In genomic region chrX:13404364-13404763, GRCh38 we compare ENCODE assay signal across 17 cellular contexts.
DNase-seq lines count a peak whose midpoint lies in the region; ATAC-seq and TF ChIP-seq lines count a peak whose summit lies in the region.
"Had no signal": no experiment of that assay in that cellular context is flagged by ENCODE, and none has a peak within 500 bp of the region (broad histone marks: within the 10 kb centered on the region; RNA-seq: fewer than 3 reads in every experiment).

No MANE protein-coding gene starts in this region.

- H3K79me2 ChIP-seq in SK-N-SH (ENCODE audit: insufficient read depth), result no peaks in the 10 kb centered on the region
- H3K79me2 ChIP-seq in neural progenitor cell (ENCODE audit: low read depth), result no peaks in the 10 kb centered on the region
- H3K79me2 ChIP-seq in mammary epithelial cell (ENCODE audit: insufficient read depth, low read length), result no peaks in the 10 kb centered on the region

- POLR2A ChIA-PET in SK-N-SH (lab: Yijun Ruan, JAX), result no interaction called here

- WGBS in SK-N-SH (ENCODE audit: low lambda C conversion rate), result 60% methylated on average over 1 of the region's 6 CpGs
- WGBS in endodermal cell (ENCODE audit: insufficient coverage in 1 of 2, insufficient read length in 1 of 2), 2 experiments, result 89 to 93% methylated on average over 2 to 5 of the region's 6 CpGs
- 86% methylated on average over 6 of the region's 6 CpGs for WGBS in mammary epithelial cell (ENCODE audit: low coverage, missing lambda C conversion rate)

- no peaks in the 10 kb centered on the region for H3K9me2 ChIP-seq in SK-N-SH

- TF ChIP-seq CTCF in SK-N-SH (IDR thresholded peaks at IDR 0.05) (no peak), endodermal cell (conservative IDR thresholded peaks at IDR 0.05) (no peak), neural progenitor cell (IDR thresholded peaks at IDR 0.05) (no peak), mammary epithelial cell (conservative IDR thresholded peaks at IDR 0.05 in 1 of 2, IDR thresholded peaks at IDR 0.05 in 1 of 2; ENCODE audit: extremely low read depth in 1 of 2, insufficient read depth in 1 of 2, low read depth in 1 of 2, low read length in 2 of 2) (no peak)

- H4K20me1 ChIP-seq in SK-N-SH (ENCODE audit: insufficient read depth) (no peaks in the 10 kb centered on the region), neural progenitor cell (ENCODE audit: low read depth) (no peaks in the 10 kb centered on the region), mammary epithelial cell (ENCODE audit: insufficient read depth, low read length) (no peaks in the 10 kb centered on the region)
- H4K20me1 ChIP-seq: BLaER1 had no signal

- H3K27ac ChIP-seq in SK-N-SH (ENCODE audit: low read depth in 2 of 2, low read length in 1 of 2) (no peak overlapping the region), endodermal cell (ENCODE audit: low read depth, low read length) (no peak overlapping the region), neural progenitor cell (no peak overlapping the region), mammary epithelial cell (ENCODE audit: insufficient read depth, low read depth, low read length) (no peak overlapping the region), SJCRH30 (no peak overlapping the region)
- H3K27ac ChIP-seq: 22Rv1, BLaER1, HL-60 had no signal

- H3F3A ChIP-seq in SK-N-SH (replicated peaks; ENCODE audit: insufficient read depth) (peaks cover 5% of the 10 kb centered on the region), neural progenitor cell (ENCODE audit: low read depth) (no peaks in the 10 kb centered on the region)

- H3K27me3 Mint-ChIP-seq in endodermal cell (ENCODE audit: insufficient read depth) (no peaks in the 10 kb centered on the region), neural progenitor cell (ENCODE audit: insufficient read depth, low read depth) (peaks cover 4% of the 10 kb centered on the region)
- H3K27me3 Mint-ChIP-seq: CD4-positive, alpha-beta memory T cell had no signal

- H3K9ac ChIP-seq in SK-N-SH (no peak overlapping the region; the same call in 1 of the 2 replicates), endodermal cell (ENCODE audit: extremely low read depth, low read length, poor library complexity, severe bottlenecking) (no peak overlapping the region), neural progenitor cell (no peak overlapping the region), mammary epithelial cell (ENCODE audit: insufficient read depth, low read length) (no peak overlapping the region)
- H3K9ac ChIP-seq: BLaER1 had no signal

- no peak for DNase-seq in SK-N-SH
- peak; percentile 60 for DNase-seq in endodermal cell
- peak; percentile 53 for DNase-seq in neural progenitor cell (ENCODE audit: low spot score)
- no peak for DNase-seq in mammary epithelial cell
- DNase-seq in SJCRH30, result no peak
- DNase-seq: CD4-positive, alpha-beta memory T cell; DMS53; DND-41; EL had no signal

- H2AFZ ChIP-seq in SK-N-SH (ENCODE audit: low read depth) (no peak overlapping the region), neural progenitor cell (replicated peaks) (peak overlapping the region; percentile 94), mammary epithelial cell (ENCODE audit: low read depth, low read length) (no peak overlapping the region)

- in situ Hi-C loops in mammary epithelial cell (cut with MboI; ENCODE audit: low sequenced_read_pairs in 2 of 2), result no loop called here

- no peak overlapping the region for H3K4me2 ChIP-seq in SK-N-SH
- peak overlapping the region; percentile 31 for H3K4me2 ChIP-seq in neural progenitor cell
- no peak overlapping the region for H3K4me2 ChIP-seq in mammary epithelial cell (ENCODE audit: insufficient read depth, low read depth, low read length)
- H3K4me2 ChIP-seq: A549, BLaER1 had no signal

- H3K9me3 Mint-ChIP-seq in endodermal cell (peaks cover 60% of the 10 kb centered on the region), neural progenitor cell (peaks cover 20% of the 10 kb centered on the region)

- CTCF ChIA-PET in SK-N-SH (lab: Yijun Ruan, JAX) (no interaction called here), mammary epithelial cell (lab: Charles Lee; ENCODE audit: low non-redundant PET) (no interaction called here)

- intact Hi-C loops in mammary epithelial cell (cut with micrococcal nuclease), result no loop called here

- no peak for TF ChIP-seq RAD21 in SK-N-SH (IDR thresholded peaks at IDR 0.05; ENCODE audit: low read length)

- H3K36me3 Mint-ChIP-seq in endodermal cell (ENCODE audit: low read depth) (no peaks in the 10 kb centered on the region), neural progenitor cell (no peaks in the 10 kb centered on the region)
- H3K36me3 Mint-ChIP-seq: CD14-positive monocyte had no signal

- no peak overlapping the region for H3K4me3 ChIP-seq in SK-N-SH (ENCODE audit: low read depth in 2 of 2, low read length in 1 of 2)
- no peak overlapping the region for H3K4me3 ChIP-seq in endodermal cell (ENCODE audit: low read length)
- H3K4me3 ChIP-seq in neural progenitor cell, result no peak overlapping the region
- H3K4me3 ChIP-seq in mammary epithelial cell (replicated peaks in 1 of 3; ENCODE audit: insufficient read depth in 1 of 3, low read depth in 2 of 3, low read length in 3 of 3), result no peak overlapping the region
- H3K4me3 ChIP-seq in SJCRH30, result no peak overlapping the region
- H3K4me3 ChIP-seq: A549, BLaER1, HAP-1 had no signal

- ATAC-seq in SK-N-SH treated with all-trans-retinoic acid at 6 μM for 48 hours (peak; percentile 59), HG02571 (IDR thresholded peaks at IDR 0.05; ENCODE audit: unreplicated experiment) (no peak)
- ATAC-seq: A549 had no signal

- H3K4me3 Mint-ChIP-seq in endodermal cell (no peak overlapping the region), neural progenitor cell (no peak overlapping the region)
- H3K4me3 Mint-ChIP-seq: CD14-positive monocyte; CD4-positive, alpha-beta memory T cell had no signal

- no peaks in the 10 kb centered on the region; a peak in 1 of 4 replicates for H3K4me1 ChIP-seq in SK-N-SH (ENCODE audit: control insufficient read depth in 1 of 2, insufficient read depth in 2 of 2, low read depth in 1 of 2, low read length in 1 of 2)
- H3K4me1 ChIP-seq in endodermal cell (ENCODE audit: control insufficient read depth, insufficient read depth, low read length), result no peaks in the 10 kb centered on the region
- H3K4me1 ChIP-seq in neural progenitor cell, result peaks cover 4% of the 10 kb centered on the region
- peaks cover 3% of the 10 kb centered on the region for H3K4me1 ChIP-seq in mammary epithelial cell (ENCODE audit: insufficient read depth, low read length)
- peaks cover 12% of the 10 kb centered on the region; the same call in 1 of the 2 replicates for H3K4me1 ChIP-seq in SJCRH30
- H3K4me1 ChIP-seq: BLaER1, HAP-1 had no signal

- no peak for TF ChIP-seq EP300 in SK-N-SH (IDR thresholded peaks at IDR 0.05; ENCODE audit: borderline replicate concordance in 1 of 2, low read depth in 1 of 2, low read length in 1 of 2)

- H3K36me3 ChIP-seq in SK-N-SH (replicated peaks in 1 of 2; ENCODE audit: control insufficient read depth in 1 of 2, insufficient read depth in 2 of 2, low read length in 1 of 2) (no peaks in the 10 kb centered on the region), endodermal cell (ENCODE audit: control insufficient read depth, insufficient read depth, low read length) (no peaks in the 10 kb centered on the region), neural progenitor cell (no peaks in the 10 kb centered on the region), mammary epithelial cell (ENCODE audit: insufficient read depth, low read length) (no peaks in the 10 kb centered on the region), SJCRH30 (no peaks in the 10 kb centered on the region)
- H3K36me3 ChIP-seq: BLaER1, HAP-1 had no signal

- H3K27me3 ChIP-seq in SK-N-SH (ENCODE audit: insufficient read depth), result no peaks in the 10 kb centered on the region
- no peaks in the 10 kb centered on the region for H3K27me3 ChIP-seq in endodermal cell (ENCODE audit: control insufficient read depth, insufficient read depth, low read length, poor library complexity, severe bottlenecking)
- H3K27me3 ChIP-seq in neural progenitor cell, result no peaks in the 10 kb centered on the region
- H3K27me3 ChIP-seq in mammary epithelial cell (ENCODE audit: insufficient read depth, low read length), result no peaks in the 10 kb centered on the region
- no peaks in the 10 kb centered on the region for H3K27me3 ChIP-seq in SJCRH30

- H3K9me3 ChIP-seq in SK-N-SH, result no peaks in the 10 kb centered on the region
- no peaks in the 10 kb centered on the region for H3K9me3 ChIP-seq in endodermal cell (ENCODE audit: control insufficient read depth, low read length)
- no peaks in the 10 kb centered on the region for H3K9me3 ChIP-seq in neural progenitor cell (ENCODE audit: low read depth)
- no peaks in the 10 kb centered on the region for H3K9me3 ChIP-seq in mammary epithelial cell (replicated peaks; ENCODE audit: insufficient read depth, low read length)
- H3K9me3 ChIP-seq in SJCRH30 (replicated peaks), result peaks cover 4% of the 10 kb centered on the region; the same call in 1 of the 2 replicates
- H3K9me3 ChIP-seq: HAP-1 had no signal

- H3K4me1 Mint-ChIP-seq in endodermal cell (no peaks in the 10 kb centered on the region), neural progenitor cell (no peaks in the 10 kb centered on the region)
- H3K4me1 Mint-ChIP-seq: CD4-positive, alpha-beta memory T cell had no signal

- no TSS peak for BruUV-seq in mammary epithelial cell (replicated peaks; lab: Mats Ljungman, UMichigan)

- H3K27ac Mint-ChIP-seq in endodermal cell (no peak overlapping the region), neural progenitor cell (no peak overlapping the region)
- H3K27ac Mint-ChIP-seq: CD14-positive monocyte; CD4-positive, alpha-beta memory T cell had no signal

- dilution Hi-C loops in mammary epithelial cell (cut with HindIII; ENCODE audit: low sequenced_read_pairs), result no loop called here

TF ChIP-seq in SK-N-SH treated with all-trans-retinoic acid at 6 μM for 48 hours, 23 proteins besides CTCF, POLR2A, EP300 and RAD21 (continues in another document):
- TF ChIP-seq GLIS3 (CRISPR knock-in tag; IDR thresholded peaks at IDR 0.05) (no peak), ZFP30 (CRISPR knock-in tag; IDR thresholded peaks at IDR 0.05) (no peak), ZNF70 (CRISPR knock-in tag; IDR thresholded peaks at IDR 0.05) (no peak), TOX (CRISPR knock-in tag; IDR thresholded peaks at IDR 0.05; ENCODE audit: borderline replicate concordance) (no peak)

TF ChIP-seq in SK-N-SH, 30 proteins besides CTCF, POLR2A, EP300 and RAD21 (continues in another document):
- TF ChIP-seq FOXM1 (IDR thresholded peaks at IDR 0.05; ENCODE audit: low read depth) (no peak), EZH2phosphoT487 (IDR thresholded peaks at IDR 0.05; ENCODE audit: borderline replicate concordance, low read depth) (no peak)

Comparison
In these comparisons a context has a peak if more than half of its experiments do, and no peak if none do; other contexts are left out.
1. DNase-seq: peak in endodermal cell (single experiment) and neural progenitor cell (single experiment); none in SK-N-SH (single experiment), mammary epithelial cell (single experiment) and SJCRH30 (0 of 2).